ENCODE assay signal across 9 cellular contexts in the genomic region with DNA sequence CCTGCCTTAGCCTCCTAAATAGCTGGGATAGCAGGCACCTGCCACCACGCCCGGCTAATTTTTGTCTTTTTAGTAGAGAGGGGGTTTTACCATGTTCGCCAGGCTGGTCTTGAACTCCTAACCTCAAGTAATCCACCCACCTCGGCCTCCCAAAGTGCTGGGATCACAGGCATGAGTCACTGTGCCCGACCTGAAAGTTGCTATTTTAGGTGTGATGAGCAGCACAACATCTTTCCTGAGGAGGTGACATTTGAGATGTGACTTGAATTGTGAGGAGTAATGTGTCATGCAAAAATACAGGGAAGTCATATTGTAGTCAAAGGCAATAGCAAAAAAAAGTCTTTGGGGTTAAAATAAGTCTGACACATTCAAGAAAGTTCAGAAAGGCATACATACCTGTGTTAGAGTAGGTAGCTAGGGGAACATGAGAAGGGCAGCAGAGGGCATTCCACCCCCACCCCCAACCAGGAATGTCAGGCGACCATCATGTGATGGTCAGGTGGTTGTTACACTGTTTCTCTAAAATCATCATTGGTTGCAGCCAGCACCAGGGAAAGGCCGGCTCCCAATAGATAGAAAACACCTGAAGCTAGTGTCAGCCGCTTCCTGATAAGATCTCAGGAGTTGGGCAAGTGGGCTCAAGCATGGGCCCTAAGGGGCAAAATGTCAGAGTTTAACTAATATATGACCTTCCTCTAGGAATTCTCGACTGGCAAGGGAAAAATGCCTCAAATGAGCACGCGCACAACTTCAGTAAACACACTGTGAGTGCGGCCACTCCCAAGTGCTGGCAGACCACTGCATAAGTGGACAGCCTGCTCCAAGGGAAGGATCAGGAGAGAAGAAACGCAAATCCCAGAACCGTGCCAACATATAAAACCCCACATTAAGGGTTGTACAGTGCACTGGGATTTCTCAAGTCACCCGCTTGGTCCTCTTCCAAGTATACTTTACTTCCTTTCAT. TPM values are rescaled to one million over a fixed set of nuclear protein-coding genes. Genes with fewer than 3 reads are reported as not detected.
A peak's percentile ranks its signal among the peaks of the same experiment; 100 is the strongest.
DNase-seq lines count a peak whose midpoint lies in the region; ATAC-seq and TF ChIP-seq lines count a peak whose summit lies in the region.
"Had no signal": no experiment of that assay in that cellular context is flagged by ENCODE, and none has a peak within 500 bp of the region (broad histone marks: within the 10 kb centered on the region; RNA-seq: fewer than 3 reads in every experiment).

A gene with protein sequence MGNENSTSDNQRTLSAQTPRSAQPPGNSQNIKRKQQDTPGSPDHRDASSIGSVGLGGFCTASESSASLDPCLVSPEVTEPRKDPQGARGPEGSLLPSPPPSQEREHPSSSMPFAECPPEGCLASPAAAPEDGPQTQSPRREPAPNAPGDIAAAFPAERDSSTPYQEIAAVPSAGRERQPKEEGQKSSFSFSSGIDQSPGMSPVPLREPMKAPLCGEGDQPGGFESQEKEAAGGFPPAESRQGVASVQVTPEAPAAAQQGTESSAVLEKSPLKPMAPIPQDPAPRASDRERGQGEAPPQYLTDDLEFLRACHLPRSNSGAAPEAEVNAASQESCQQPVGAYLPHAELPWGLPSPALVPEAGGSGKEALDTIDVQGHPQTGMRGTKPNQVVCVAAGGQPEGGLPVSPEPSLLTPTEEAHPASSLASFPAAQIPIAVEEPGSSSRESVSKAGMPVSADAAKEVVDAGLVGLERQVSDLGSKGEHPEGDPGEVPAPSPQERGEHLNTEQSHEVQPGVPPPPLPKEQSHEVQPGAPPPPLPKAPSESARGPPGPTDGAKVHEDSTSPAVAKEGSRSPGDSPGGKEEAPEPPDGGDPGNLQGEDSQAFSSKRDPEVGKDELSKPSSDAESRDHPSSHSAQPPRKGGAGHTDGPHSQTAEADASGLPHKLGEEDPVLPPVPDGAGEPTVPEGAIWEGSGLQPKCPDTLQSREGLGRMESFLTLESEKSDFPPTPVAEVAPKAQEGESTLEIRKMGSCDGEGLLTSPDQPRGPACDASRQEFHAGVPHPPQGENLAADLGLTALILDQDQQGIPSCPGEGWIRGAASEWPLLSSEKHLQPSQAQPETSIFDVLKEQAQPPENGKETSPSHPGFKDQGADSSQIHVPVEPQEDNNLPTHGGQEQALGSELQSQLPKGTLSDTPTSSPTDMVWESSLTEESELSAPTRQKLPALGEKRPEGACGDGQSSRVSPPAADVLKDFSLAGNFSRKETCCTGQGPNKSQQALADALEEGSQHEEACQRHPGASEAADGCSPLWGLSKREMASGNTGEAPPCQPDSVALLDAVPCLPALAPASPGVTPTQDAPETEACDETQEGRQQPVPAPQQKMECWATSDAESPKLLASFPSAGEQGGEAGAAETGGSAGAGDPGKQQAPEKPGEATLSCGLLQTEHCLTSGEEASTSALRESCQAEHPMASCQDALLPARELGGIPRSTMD (N-terminal part only) (plus strand): TSS at position 803 of the 964 bp plus-strand sequence. CDS start 32,819 bp downstream, outside the sequence.

- DNase-seq in GM23338 (ENCODE audit: low spot score) (no peak), right atrium auricular region (ENCODE audit: low spot score) (no peak), psoas muscle (peak; percentile 19 to 79), NOMO-1 treated with dmso at 0.1 percent for 144 hours (lab: John Stamatoyannopoulos, UW; ENCODE audit: unreplicated experiment) (no peak), COR-L47 (lab: John Stamatoyannopoulos, UW) (no peak)
- DNase-seq in activated CD8-positive, alpha-beta memory T cell treated with anti-CD3 and anti-CD28 coated beads, Interleukin-2, amount 10 ng/mL, durations not matched to agents 7 days and 5 days, result no peak
- DNase-seq: activated T-cell treated with anti-CD3 and anti-CD28 coated beads for 4 hours had no signal

- H4K20me1 ChIP-seq in GM23338 (replicated peaks; ENCODE audit: insufficient read depth), result no peaks in the 10 kb centered on the region

- intact Hi-C loops in psoas muscle (cut with DNase I), result no loop called here

- H3K4me3 Mint-ChIP-seq in GM23338, result no peak within 1 kb of the TSS
- H3K4me3 Mint-ChIP-seq in brain, result no peak within 1 kb of the TSS
- H3K4me3 Mint-ChIP-seq in activated CD8-positive, alpha-beta memory T cell treated with anti-CD3 and anti-CD28 coated beads, Interleukin-2, amount 10 ng/mL, durations not matched to agents 7 days and 5 days, result no peak within 1 kb of the TSS

- H3F3A ChIP-seq in GM23338 (replicated peaks; ENCODE audit: low read depth), result no peaks in the 10 kb centered on the region

- WGBS in psoas muscle, 3 donors, result 73 to 78% (median 74%) methylated on average over 15 of the region's 15 CpGs

- H3K4me1 ChIP-seq in GM23338 (ENCODE audit: insufficient read depth) (no peaks in the 10 kb centered on the region), right atrium auricular region (peaks cover 0 to 7% of the 10 kb centered on the region in 2 donors), psoas muscle (peaks cover 25% of the 10 kb centered on the region)

- H3K27me3 Mint-ChIP-seq in GM23338 (ENCODE audit: insufficient read depth, low read depth, poor library complexity) (no peaks in the 10 kb centered on the region), brain (peaks cover 10% of the 10 kb centered on the region)
- peaks cover 14% of the 10 kb centered on the region for H3K27me3 Mint-ChIP-seq in activated CD8-positive, alpha-beta memory T cell treated with anti-CD3 and anti-CD28 coated beads, Interleukin-2, amount 10 ng/mL, durations not matched to agents 7 days and 5 days

- H2AFZ ChIP-seq in GM23338, result peak within 1 kb of the TSS; percentile 63; the same call in 1 of the 2 replicates

- H3K9me3 Mint-ChIP-seq in GM23338 (peaks cover 29% of the 10 kb centered on the region), brain (peaks cover 19 to 35% (median 30%) of the 10 kb centered on the region in 5 experiments)
- peaks cover 11% of the 10 kb centered on the region for H3K9me3 Mint-ChIP-seq in activated CD8-positive, alpha-beta memory T cell treated with anti-CD3 and anti-CD28 coated beads, Interleukin-2, amount 10 ng/mL, durations not matched to agents 7 days and 5 days (ENCODE audit: low read depth)

- H3K36me3 ChIP-seq in GM23338 (ENCODE audit: insufficient read depth), result no peaks in the 10 kb centered on the region; the same call in 1 of the 2 replicates
- no peaks in the 10 kb centered on the region for H3K36me3 ChIP-seq in right atrium auricular region
- H3K36me3 ChIP-seq in psoas muscle (ENCODE audit: insufficient read depth in 1 of 2, low read depth in 1 of 2), result no peaks in the 10 kb centered on the region

- TF ChIP-seq CTCF in GM23338 (conservative IDR thresholded peaks at IDR 0.05; ENCODE audit: low read depth in 2 of 2) (no peak), brain (conservative IDR thresholded peaks at IDR 0.05) (no peak), right atrium auricular region (IDR thresholded peaks at IDR 0.05) (no peak), psoas muscle (IDR thresholded peaks at IDR 0.05) (no peak)

- H3K9me3 ChIP-seq in right atrium auricular region, result peaks cover 0 to 10% of the 10 kb centered on the region in 2 donors
- H3K9me3 ChIP-seq in psoas muscle, result peaks cover 7% of the 10 kb centered on the region

- ATAC-seq in GM23338, result no peak
- ATAC-seq in psoas muscle, result peak; percentile 93 to 97 (median 95)
- no peak for ATAC-seq in activated CD8-positive, alpha-beta memory T cell treated with anti-CD3 and anti-CD28 coated beads, Interleukin-2, amount 10 ng/mL, durations not matched to agents 7 days and 5 days
- no peak for ATAC-seq in HG02763 (IDR thresholded peaks at IDR 0.05; ENCODE audit: unreplicated experiment)

- no peaks in the 10 kb centered on the region for H3K9me2 ChIP-seq in GM23338 (ENCODE audit: insufficient read depth)

- H3K36me3 Mint-ChIP-seq in GM23338 (ENCODE audit: low read depth) (peaks cover 21% of the 10 kb centered on the region), brain (no peaks in the 10 kb centered on the region)
- H3K36me3 Mint-ChIP-seq in activated CD8-positive, alpha-beta memory T cell treated with anti-CD3 and anti-CD28 coated beads, Interleukin-2, amount 10 ng/mL, durations not matched to agents 7 days and 5 days, result no peaks in the 10 kb centered on the region

- no peaks in the 10 kb centered on the region for H3K79me2 ChIP-seq in GM23338 (replicated peaks; ENCODE audit: insufficient read depth)

- no peak within 1 kb of the TSS for H3K27ac Mint-ChIP-seq in GM23338
- H3K27ac Mint-ChIP-seq in brain, result peak within 1 kb of the TSS in 1 of 5 experiments; percentile 32
- H3K27ac Mint-ChIP-seq in activated CD8-positive, alpha-beta memory T cell treated with anti-CD3 and anti-CD28 coated beads, Interleukin-2, amount 10 ng/mL, durations not matched to agents 7 days and 5 days, result no peak within 1 kb of the TSS

- no peaks in the 10 kb centered on the region for H3K27me3 ChIP-seq in GM23338 (ENCODE audit: insufficient read depth)
- H3K27me3 ChIP-seq in right atrium auricular region, result no peaks in the 10 kb centered on the region
- no peaks in the 10 kb centered on the region for H3K27me3 ChIP-seq in psoas muscle (ENCODE audit: insufficient read depth in 3 of 3, low read length in 2 of 3)

- H3K4me3 ChIP-seq in GM23338 (no peak within 1 kb of the TSS), right atrium auricular region (no peak within 1 kb of the TSS), psoas muscle (peak within 1 kb of the TSS; percentile 29)

- H3K27ac ChIP-seq in GM23338 (ENCODE audit: low read depth), result no peak within 1 kb of the TSS
- peak within 1 kb of the TSS; percentile 15 to 74 for H3K27ac ChIP-seq in right atrium auricular region
- H3K27ac ChIP-seq in psoas muscle, result peak within 1 kb of the TSS; percentile 98

- no peak within 1 kb of the TSS for H3K4me2 ChIP-seq in GM23338

- CTCF ChIA-PET in activated CD8-positive, alpha-beta memory T cell treated with anti-CD3 and anti-CD28 coated beads, Interleukin-2, amount 10 ng/mL, durations not matched to agents 7 days and 5 days (lab: Charles Lee), result no interaction called here

- peaks cover 4% of the 10 kb centered on the region; the same call in 2 of the 3 replicates for H3K4me1 Mint-ChIP-seq in GM23338
- H3K4me1 Mint-ChIP-seq in brain, result peaks cover 2% of the 10 kb centered on the region
- peaks cover 3% of the 10 kb centered on the region for H3K4me1 Mint-ChIP-seq in activated CD8-positive, alpha-beta memory T cell treated with anti-CD3 and anti-CD28 coated beads, Interleukin-2, amount 10 ng/mL, durations not matched to agents 7 days and 5 days

RNA-seq across cellular contexts. Expression of the gene that starts here (rescaled TPM):
- total RNA-seq in GM23338 (2014; rRNA removed; shearing (Covaris generic)), result 24.2 and 35.9 TPM in 2 replicates
- 25.8 and 30.8 TPM in 2 replicates for polyA plus RNA-seq in GM23338 (2016; fragmentation: Nextera tagmentation; extraction: Ambion mirVana)
- 111 TPM for polyA plus RNA-seq in brain (ENCODE audit: insufficient read depth, low read depth, low replicate concordance)
- 100 to 1,000 TPM; 247 to 286 TPM for total RNA-seq in right atrium auricular region
- total RNA-seq in psoas muscle, result 100 to 1,000 TPM; 313 to 439 (median 431) TPM
- polyA plus RNA-seq in psoas muscle, result 100 to 1,000 TPM in 2 of 3 donors, 10 to 100 TPM in 1; 44.0 to 168 (median 148) TPM
- total RNA-seq in activated CD8-positive, alpha-beta memory T cell treated with anti-CD3 and anti-CD28 coated beads, Interleukin-2, amount 10 ng/mL, durations not matched to agents 7 days and 5 days, result not detected

Comparison
In these comparisons a context has a peak if more than half of its experiments do, and no peak if none do; other contexts are left out.
1. RNA of the gene that starts here (total RNA-seq): 313 to 439 TPM in psoas muscle, 247 to 286 TPM in right atrium auricular region and 24.2 to 35.9 TPM in GM23338; not detected in activated CD8-positive, alpha-beta memory T cell treated with anti-CD3 and anti-CD28 coated beads, Interleukin-2, amount 10 ng/mL, durations not matched to agents 7 days and 5 days; every median in the first group is over 10 times any median in the second.
2. ATAC-seq: peak in psoas muscle (4 of 4); none in GM23338 (single experiment), activated CD8-positive, alpha-beta memory T cell treated with anti-CD3 and anti-CD28 coated beads, Interleukin-2, amount 10 ng/mL, durations not matched to agents 7 days and 5 days (single experiment) and HG02763 (single experiment).
3. DNase-seq: peak in psoas muscle (2 of 2); none in GM23338 (single experiment), right atrium auricular region (single experiment), activated CD8-positive, alpha-beta memory T cell treated with anti-CD3 and anti-CD28 coated beads, Interleukin-2, amount 10 ng/mL, durations not matched to agents 7 days and 5 days (single experiment), NOMO-1 treated with dmso at 0.1 percent for 144 hours (single experiment) and COR-L47 (single experiment).